ENCODE assay signal across 1 cellular context in the genomic region with DNA sequence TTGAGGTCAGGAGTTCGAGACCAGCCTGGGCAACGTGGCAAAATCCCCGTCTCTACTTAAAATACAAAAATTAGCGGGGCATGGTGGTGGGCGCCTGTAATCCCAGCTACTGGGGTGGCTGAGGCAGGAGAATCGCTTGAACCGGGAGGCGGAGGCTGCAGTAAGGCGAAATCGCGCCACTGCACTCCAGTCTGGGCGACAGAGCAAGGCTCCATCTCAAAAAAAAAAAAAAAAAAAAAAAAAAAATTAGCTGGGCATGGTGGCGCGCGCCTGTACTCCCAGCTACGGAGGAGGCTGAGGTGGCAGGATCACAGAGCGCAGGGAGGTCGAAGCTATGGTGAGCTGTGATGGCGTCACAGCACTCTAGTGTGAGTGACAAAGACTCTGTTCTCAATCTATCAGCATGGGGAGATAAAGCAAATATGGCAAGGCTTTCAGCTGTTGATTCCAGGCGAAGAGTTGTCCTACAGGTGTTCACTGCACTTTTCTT.
A peak's percentile ranks its signal among the peaks of the same experiment; 100 is the strongest.
TF ChIP-seq lines count a peak whose summit lies in the region.

No MANE protein-coding gene starts in this region.

TF ChIP-seq in H1, 55 proteins besides CTCF, POLR2A, EP300 and RAD21:
- peak; percentile 63; the same call in 1 of the 2 replicates for TF ChIP-seq POLR2AphosphoS5 (IDR thresholded peaks at IDR 0.05; ENCODE audit: low read depth, low read length)
